1 cellular context compared by ENCODE assay signal in genomic region chr5:16612007-16612406, GRCh38.
TF ChIP-seq lines count a peak whose summit lies in the region.

No MANE protein-coding gene starts in this region.

TF ChIP-seq in GM12878, 131 proteins besides CTCF, POLR2A, EP300 and RAD21:
- TF ChIP-seq, protein P1, sequence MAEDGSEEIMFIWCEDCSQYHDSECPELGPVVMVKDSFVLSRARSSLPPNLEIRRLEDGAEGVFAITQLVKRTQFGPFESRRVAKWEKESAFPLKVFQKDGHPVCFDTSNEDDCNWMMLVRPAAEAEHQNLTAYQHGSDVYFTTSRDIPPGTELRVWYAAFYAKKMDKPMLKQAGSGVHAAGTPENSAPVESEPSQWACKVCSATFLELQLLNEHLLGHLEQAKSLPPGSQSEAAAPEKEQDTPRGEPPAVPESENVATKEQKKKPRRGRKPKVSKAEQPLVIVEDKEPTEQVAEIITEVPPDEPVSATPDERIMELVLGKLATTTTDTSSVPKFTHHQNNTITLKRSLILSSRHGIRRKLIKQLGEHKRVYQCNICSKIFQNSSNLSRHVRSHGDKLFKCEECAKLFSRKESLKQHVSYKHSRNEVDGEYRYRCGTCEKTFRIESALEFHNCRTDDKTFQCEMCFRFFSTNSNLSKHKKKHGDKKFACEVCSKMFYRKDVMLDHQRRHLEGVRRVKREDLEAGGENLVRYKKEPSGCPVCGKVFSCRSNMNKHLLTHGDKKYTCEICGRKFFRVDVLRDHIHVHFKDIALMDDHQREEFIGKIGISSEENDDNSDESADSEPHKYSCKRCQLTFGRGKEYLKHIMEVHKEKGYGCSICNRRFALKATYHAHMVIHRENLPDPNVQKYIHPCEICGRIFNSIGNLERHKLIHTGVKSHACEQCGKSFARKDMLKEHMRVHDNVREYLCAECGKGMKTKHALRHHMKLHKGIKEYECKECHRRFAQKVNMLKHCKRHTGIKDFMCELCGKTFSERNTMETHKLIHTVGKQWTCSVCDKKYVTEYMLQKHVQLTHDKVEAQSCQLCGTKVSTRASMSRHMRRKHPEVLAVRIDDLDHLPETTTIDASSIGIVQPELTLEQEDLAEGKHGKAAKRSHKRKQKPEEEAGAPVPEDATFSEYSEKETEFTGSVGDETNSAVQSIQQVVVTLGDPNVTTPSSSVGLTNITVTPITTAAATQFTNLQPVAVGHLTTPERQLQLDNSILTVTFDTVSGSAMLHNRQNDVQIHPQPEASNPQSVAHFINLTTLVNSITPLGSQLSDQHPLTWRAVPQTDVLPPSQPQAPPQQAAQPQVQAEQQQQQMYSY (CRISPR knock-in tag; IDR thresholded peaks at IDR 0.05), result no peak
- no peak for TF ChIP-seq TCF12 (IDR thresholded peaks at IDR 0.05; ENCODE audit: low read depth, low read length)
- no peak for TF ChIP-seq BCL11A (IDR thresholded peaks at IDR 0.05; ENCODE audit: low read depth, low read length)
- TF ChIP-seq BHLHE40 (IDR thresholded peaks at IDR 0.05; ENCODE audit: borderline replicate concordance in 1 of 2, low read depth in 2 of 2, low read length in 1 of 2), result no peak
- TF ChIP-seq CHD4 (IDR thresholded peaks at IDR 0.05), result no peak
- TF ChIP-seq ATF2 (IDR thresholded peaks at IDR 0.05; ENCODE audit: low read length), result no peak
- TF ChIP-seq TCF7 (IDR thresholded peaks at IDR 0.05; ENCODE audit: borderline replicate concordance), result no peak
- TF ChIP-seq TARDBP (IDR thresholded peaks at IDR 0.05; ENCODE audit: borderline replicate concordance), result no peak
- no peak for TF ChIP-seq RELB (IDR thresholded peaks at IDR 0.05; ENCODE audit: low read depth)
- TF ChIP-seq IKZF1 (conservative IDR thresholded peaks at IDR 0.05), result no peak
- TF ChIP-seq CEBPZ (IDR thresholded peaks at IDR 0.05; ENCODE audit: low read depth, low read length), result no peak
- TF ChIP-seq, protein P2, sequence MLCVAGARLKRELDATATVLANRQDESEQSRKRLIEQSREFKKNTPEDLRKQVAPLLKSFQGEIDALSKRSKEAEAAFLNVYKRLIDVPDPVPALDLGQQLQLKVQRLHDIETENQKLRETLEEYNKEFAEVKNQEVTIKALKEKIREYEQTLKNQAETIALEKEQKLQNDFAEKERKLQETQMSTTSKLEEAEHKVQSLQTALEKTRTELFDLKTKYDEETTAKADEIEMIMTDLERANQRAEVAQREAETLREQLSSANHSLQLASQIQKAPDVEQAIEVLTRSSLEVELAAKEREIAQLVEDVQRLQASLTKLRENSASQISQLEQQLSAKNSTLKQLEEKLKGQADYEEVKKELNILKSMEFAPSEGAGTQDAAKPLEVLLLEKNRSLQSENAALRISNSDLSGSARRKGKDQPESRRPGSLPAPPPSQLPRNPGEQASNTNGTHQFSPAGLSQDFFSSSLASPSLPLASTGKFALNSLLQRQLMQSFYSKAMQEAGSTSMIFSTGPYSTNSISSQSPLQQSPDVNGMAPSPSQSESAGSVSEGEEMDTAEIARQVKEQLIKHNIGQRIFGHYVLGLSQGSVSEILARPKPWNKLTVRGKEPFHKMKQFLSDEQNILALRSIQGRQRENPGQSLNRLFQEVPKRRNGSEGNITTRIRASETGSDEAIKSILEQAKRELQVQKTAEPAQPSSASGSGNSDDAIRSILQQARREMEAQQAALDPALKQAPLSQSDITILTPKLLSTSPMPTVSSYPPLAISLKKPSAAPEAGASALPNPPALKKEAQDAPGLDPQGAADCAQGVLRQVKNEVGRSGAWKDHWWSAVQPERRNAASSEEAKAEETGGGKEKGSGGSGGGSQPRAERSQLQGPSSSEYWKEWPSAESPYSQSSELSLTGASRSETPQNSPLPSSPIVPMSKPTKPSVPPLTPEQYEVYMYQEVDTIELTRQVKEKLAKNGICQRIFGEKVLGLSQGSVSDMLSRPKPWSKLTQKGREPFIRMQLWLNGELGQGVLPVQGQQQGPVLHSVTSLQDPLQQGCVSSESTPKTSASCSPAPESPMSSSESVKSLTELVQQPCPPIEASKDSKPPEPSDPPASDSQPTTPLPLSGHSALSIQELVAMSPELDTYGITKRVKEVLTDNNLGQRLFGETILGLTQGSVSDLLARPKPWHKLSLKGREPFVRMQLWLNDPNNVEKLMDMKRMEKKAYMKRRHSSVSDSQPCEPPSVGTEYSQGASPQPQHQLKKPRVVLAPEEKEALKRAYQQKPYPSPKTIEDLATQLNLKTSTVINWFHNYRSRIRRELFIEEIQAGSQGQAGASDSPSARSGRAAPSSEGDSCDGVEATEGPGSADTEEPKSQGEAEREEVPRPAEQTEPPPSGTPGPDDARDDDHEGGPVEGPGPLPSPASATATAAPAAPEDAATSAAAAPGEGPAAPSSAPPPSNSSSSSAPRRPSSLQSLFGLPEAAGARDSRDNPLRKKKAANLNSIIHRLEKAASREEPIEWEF (IDR thresholded peaks at IDR 0.05; ENCODE audit: insufficient replicate concordance, low read depth, low read length), result no peak
- TF ChIP-seq NR2C2 (IDR thresholded peaks at IDR 0.05; ENCODE audit: borderline replicate concordance, control insufficient read depth, insufficient read length, low read depth), result no peak
- TF ChIP-seq PAX5 (IDR thresholded peaks at IDR 0.05; ENCODE audit: borderline replicate concordance, low read depth, low read length), result no peak
- no peak for TF ChIP-seq MTA2 (IDR thresholded peaks at IDR 0.05; ENCODE audit: low read depth)
- no peak for TF ChIP-seq MXI1 (IDR thresholded peaks at IDR 0.05; ENCODE audit: low read depth, low read length)
- no peak for TF ChIP-seq POU2F2 (IDR thresholded peaks at IDR 0.05; ENCODE audit: borderline replicate concordance, low read depth, low read length)
